ENCODE assay signal across 15 cellular contexts in genomic region chr6:39224523-39225182, GRCh38. TPM values are rescaled to one million over a fixed set of nuclear protein-coding genes. Genes with fewer than 3 reads are reported as not detected.
DNase-seq lines count a peak whose midpoint lies in the region; ATAC-seq, FAIRE-seq and TF ChIP-seq lines count a peak whose summit lies in the region.
"Had no signal": no experiment of that assay in that cellular context is flagged by ENCODE, and none has a peak within 500 bp of the region (broad histone marks: within the 10 kb centered on the region; RNA-seq: fewer than 3 reads in every experiment).

No MANE protein-coding gene starts in this region.

- no peak for TF ChIP-seq EP300 in A549 (IDR thresholded peaks at IDR 0.05)

- peaks cover 4% of the 10 kb centered on the region for H3K9me3 Mint-ChIP-seq in activated naive CD8-positive, alpha-beta T cell treated with anti-CD3 and anti-CD28 coated beads for 36 hours
- peaks cover 0 to 1% (median 0%) of the 10 kb centered on the region in 8 donors for H3K9me3 Mint-ChIP-seq in CD4-positive, alpha-beta memory T cell

- peaks cover 28% of the 10 kb centered on the region; the same call in 2 of the 3 replicates for H3K4me1 ChIP-seq in A549
- no peaks in the 10 kb centered on the region for H3K4me1 ChIP-seq in HEK293 (ENCODE audit: control insufficient read depth, insufficient read depth, low read length)
- H3K4me1 ChIP-seq in mucosa of descending colon (ENCODE audit: low read depth): peaks cover 20% of the 10 kb centered on the region
- peaks cover 58% of the 10 kb centered on the region for H3K4me1 ChIP-seq in CD4-positive, alpha-beta memory T cell (ENCODE audit: insufficient read depth, low read length)

- WGBS in A549 (ENCODE audit: missing lambda C conversion rate): 79% methylated on average over 5 of the region's 5 CpGs

- H3K36me3 ChIP-seq in HEK293 (ENCODE audit: control insufficient read depth in 2 of 2, insufficient read depth in 1 of 2, low read length in 2 of 2) (no peaks in the 10 kb centered on the region), mucosa of descending colon (ENCODE audit: low read depth) (no peaks in the 10 kb centered on the region)
- H3K36me3 ChIP-seq in CD4-positive, alpha-beta memory T cell (ENCODE audit: insufficient read depth, low read length): no peaks in the 10 kb centered on the region
- H3K36me3 ChIP-seq: BLaER1 had no signal

- CTCF ChIA-PET in A549 (lab: Yijun Ruan, JAX) (interaction anchor here (0.6 to 1.2 kb wide), 2 partner anchors 9 to 86 kb away, joined by 3 to 4 read pairs; no protein-coding TSS in a partner anchor), HEK293 (lab: Yijun Ruan, JAX) (interaction anchor here (0.7 to 0.8 kb wide), 2 partner anchors 8 to 228 kb away, joined by 3 read pairs; no protein-coding TSS in a partner anchor)
- CTCF ChIA-PET in CD4-positive, alpha-beta memory T cell (lab: Charles Lee; ENCODE audit: partially characterized antibody): no interaction called here

- no peak for TF ChIP-seq CTCF in A549 (IDR thresholded peaks at IDR 0.05)
- TF ChIP-seq CTCF in HEK293 (tag by site-specific recombination; IDR thresholded peaks at IDR 0.05): no peak
- no peak for TF ChIP-seq CTCF in mucosa of descending colon (IDR thresholded peaks at IDR 0.05)

- DNase-seq in A549 (ENCODE audit: low read depth in 1 of 2, low spot score in 1 of 2): no peak
- no peak for DNase-seq in activated naive CD8-positive, alpha-beta T cell treated with anti-CD3 and anti-CD28 coated beads for 36 hours
- DNase-seq in mucosa of descending colon: peak in 2 of 3 donors; percentile 49 to 65
- no peak for DNase-seq in middle frontal gyrus (ENCODE audit: extremely low spot score, low spot score)
- no peak for DNase-seq in anterior cingulate cortex (lab: John Stamatoyannopoulos, UW)
- DNase-seq in stimulated activated CD4-positive, alpha-beta T cell treated with anti-CD3 and anti-CD28 coated beads, Interleukin-2, amount 100 ng/mL, for 48 hours: no peak
- DNase-seq in CD4-positive, alpha-beta memory T cell: no peak
- DNase-seq: NCI-H2227 treated with DMSO at 0.1 percent for 48 hours, psoas muscle, SK-N-SH had no signal

- H3K9me3 ChIP-seq in A549 (no peaks in the 10 kb centered on the region), HEK293 (ENCODE audit: control insufficient read depth, insufficient read depth, low read depth, low read length) (no peaks in the 10 kb centered on the region), mucosa of descending colon (no peaks in the 10 kb centered on the region)
- no peaks in the 10 kb centered on the region for H3K9me3 ChIP-seq in CD4-positive, alpha-beta memory T cell (ENCODE audit: control insufficient read depth in 1 of 2, low read length in 2 of 2)
- H3K9me3 ChIP-seq: psoas muscle, SK-N-SH had no signal

- TF ChIP-seq RAD21 in A549 (conservative IDR thresholded peaks at IDR 0.05 in 1 of 2, IDR thresholded peaks at IDR 0.05 in 1 of 2): no peak

- H3K27me3 Mint-ChIP-seq in activated naive CD8-positive, alpha-beta T cell treated with anti-CD3 and anti-CD28 coated beads for 36 hours: peaks cover 4% of the 10 kb centered on the region
- H3K27me3 Mint-ChIP-seq in CD4-positive, alpha-beta memory T cell: peaks cover 0 to 2% of the 10 kb centered on the region in 2 donors

- intact Hi-C loops in mucosa of descending colon (cut with DNase I, micrococcal nuclease): no loop called here
- intact Hi-C loops in CD4-positive, alpha-beta memory T cell (cut with micrococcal nuclease): loop anchor here (5.0 kb wide), 1 partner anchor 347 kb away; no protein-coding TSS in a partner anchor

- peaks cover 75% of the 10 kb centered on the region for H3K36me3 Mint-ChIP-seq in activated naive CD8-positive, alpha-beta T cell treated with anti-CD3 and anti-CD28 coated beads for 36 hours
- no peaks in the 10 kb centered on the region for H3K36me3 Mint-ChIP-seq in CD4-positive, alpha-beta memory T cell

- H3K4me3 Mint-ChIP-seq in activated naive CD8-positive, alpha-beta T cell treated with anti-CD3 and anti-CD28 coated beads for 36 hours: no peak overlapping the region
- no peak overlapping the region for H3K4me3 Mint-ChIP-seq in CD4-positive, alpha-beta memory T cell

- peak overlapping the region; percentile 49 for H3K27ac Mint-ChIP-seq in activated naive CD8-positive, alpha-beta T cell treated with anti-CD3 and anti-CD28 coated beads for 36 hours
- H3K27ac Mint-ChIP-seq in CD4-positive, alpha-beta memory T cell: no peak overlapping the region

- H3K27ac ChIP-seq in A549 (no peak overlapping the region), HEK293 (ENCODE audit: extremely low read depth, low read depth, low read length) (no peak overlapping the region)
- no peak overlapping the region for H3K27ac ChIP-seq in CD4-positive, alpha-beta memory T cell (ENCODE audit: low read depth, low read length)
- H3K27ac ChIP-seq: BLaER1, psoas muscle had no signal

- no peaks in the 10 kb centered on the region for H3K27me3 ChIP-seq in CD4-positive, alpha-beta memory T cell (ENCODE audit: insufficient read depth, low read length)

- ATAC-seq in A549: no peak
- ATAC-seq in mucosa of descending colon: peak; percentile 55
- ATAC-seq: psoas muscle had no signal

- no peak for FAIRE-seq in A549 (lab: Jason Lieb, UNC)
- FAIRE-seq: endometrium, frontal cortex, urothelium cell line had no signal

- peak overlapping the region; percentile 34; the same call in 2 of the 3 replicates for H3K4me2 ChIP-seq in A549
- H3K4me2 ChIP-seq: BLaER1, SK-N-SH had no signal

- TF ChIP-seq POLR2A in A549 (IDR thresholded peaks at IDR 0.05; ENCODE audit: low read length): no peak

- H3K4me3 ChIP-seq in A549 (no peak overlapping the region), HEK293 (ENCODE audit: low read depth, low read length) (no peak overlapping the region), mucosa of descending colon (no peak overlapping the region)
- no peak overlapping the region for H3K4me3 ChIP-seq in CD4-positive, alpha-beta memory T cell (ENCODE audit: low read length in 2 of 2)
- H3K4me3 ChIP-seq: BLaER1, psoas muscle had no signal

- POLR2A ChIA-PET in A549 (lab: Yijun Ruan, JAX): no interaction called here
- POLR2A ChIA-PET in HEK293 (lab: Yijun Ruan, JAX): interaction anchor here (0.7 kb wide), 1 partner anchor 110 kb away, joined by 6 read pairs; no protein-coding TSS in a partner anchor
- POLR2A ChIA-PET in CD4-positive, alpha-beta memory T cell (lab: Charles Lee; ENCODE audit: partially characterized antibody): no interaction called here

- H3K4me1 Mint-ChIP-seq in activated naive CD8-positive, alpha-beta T cell treated with anti-CD3 and anti-CD28 coated beads for 36 hours: peaks cover 71% of the 10 kb centered on the region
- peaks cover 25 to 58% (median 34%) of the 10 kb centered on the region in 4 donors for H3K4me1 Mint-ChIP-seq in CD4-positive, alpha-beta memory T cell

TF ChIP-seq in A549, 52 proteins besides CTCF, POLR2A, EP300 and RAD21 (continues in another document):
- no peak for TF ChIP-seq HEYL (CRISPR knock-in tag; IDR thresholded peaks at IDR 0.05)
- TF ChIP-seq KDM5A (IDR thresholded peaks at IDR 0.05): no peak
- TF ChIP-seq BCL3 (IDR thresholded peaks at IDR 0.05): no peak
- TF ChIP-seq EHMT2 (IDR thresholded peaks at IDR 0.05; ENCODE audit: low read depth): no peak
- TF ChIP-seq HOXA7 (CRISPR knock-in tag; IDR thresholded peaks at IDR 0.05): no peak
- TF ChIP-seq MAFK (IDR thresholded peaks at IDR 0.05; ENCODE audit: partially characterized antibody): no peak
- TF ChIP-seq NPAS2 (CRISPR knock-in tag; IDR thresholded peaks at IDR 0.05; ENCODE audit: borderline replicate concordance): no peak

TF ChIP-seq in HEK293, 187 proteins besides CTCF, POLR2A, EP300 and RAD21 (continues in another document):
- TF ChIP-seq ZNF362 (tag by site-specific recombination; IDR thresholded peaks at IDR 0.05): no peak
- TF ChIP-seq PRDM1 (tag by site-specific recombination; IDR thresholded peaks at IDR 0.05): 0 out of 2 replicates have a peak, but pooled peaks have one; percentile 19
- TF ChIP-seq ZNF398 (tag by site-specific recombination; IDR thresholded peaks at IDR 0.05): no peak

RNA-seq across cellular contexts. Expression of gene KCNK5, which starts 4.6 kb away (rescaled TPM):
- polyA plus RNA-seq in A549 (2011; rRNA removed) (1.4 and 1.5 TPM in 2 replicates), A549 (2017; fragmentation: RNase III; extraction: RNeasy Plus Mini Kit Qiagen cat#74134 plus additional on column Dnase treatment) (1.5 to 2.3 TPM (median 1.8 TPM) in 3 replicates)
- 1.0 and 1.4 TPM in 2 replicates for polyA plus RNA-seq in A549 (2012; cell fraction: cytosol; rRNA removed)
- polyA plus RNA-seq in A549 (2012; cell fraction: nucleus; rRNA removed): 2.5 and 2.6 TPM in 2 replicates
- polyA minus RNA-seq in A549 (2011; rRNA and poly(A)+ RNA removed): 3.2 and 3.6 TPM in 2 replicates
- 10 to 100 TPM; 18.6 to 19.6 TPM for total RNA-seq in activated naive CD8-positive, alpha-beta T cell treated with anti-CD3 and anti-CD28 coated beads for 36 hours
- 10 to 100 TPM; 33.6 to 69.8 (median 42.7) TPM for total RNA-seq in mucosa of descending colon
- under 1 TPM; 0.79 to 0.83 TPM for total RNA-seq in CD4-positive, alpha-beta memory T cell
- polyA plus RNA-seq in CD4-positive, alpha-beta memory T cell: under 1 TPM in 1 of 2 donors, not detected in 1; 0.17 TPM
- polyA plus RNA-seq: SK-N-SH had no signal

Comparison
In these comparisons a context has a peak if more than half of its experiments do, and no peak if none do; other contexts are left out.
1. DNase-seq: peak in mucosa of descending colon (2 of 3); none in A549 (0 of 2), activated naive CD8-positive, alpha-beta T cell treated with anti-CD3 and anti-CD28 coated beads for 36 hours (single experiment), middle frontal gyrus (single experiment), anterior cingulate cortex (0 of 58), stimulated activated CD4-positive, alpha-beta T cell treated with anti-CD3 and anti-CD28 coated beads, Interleukin-2, amount 100 ng/mL, for 48 hours (0 of 2) and CD4-positive, alpha-beta memory T cell (0 of 5).
2. RNA of gene KCNK5, which starts 4.6 kb away (total RNA-seq): 33.6 to 69.8 TPM in mucosa of descending colon and 18.6 to 19.6 TPM in activated naive CD8-positive, alpha-beta T cell treated with anti-CD3 and anti-CD28 coated beads for 36 hours; 0.79 to 0.83 TPM in CD4-positive, alpha-beta memory T cell; every median in the first group is over 10 times any median in the second.